ENCODE assay signal across 17 cellular contexts in genomic region chr4:162164881-162165528, GRCh38. TPM values are rescaled to one million over a fixed set of nuclear protein-coding genes. Genes with fewer than 3 reads are reported as not detected.
DNase-seq lines count a peak whose midpoint lies in the region; FAIRE-seq and TF ChIP-seq lines count a peak whose summit lies in the region.
"Had no signal": no experiment of that assay in that cellular context is flagged by ENCODE, and none has a peak within 500 bp of the region (broad histone marks: within the 10 kb centered on the region; RNA-seq: fewer than 3 reads in every experiment).

No MANE protein-coding gene starts in this region.

- no peak overlapping the region for H3K9ac ChIP-seq in keratinocyte (ENCODE audit: control insufficient read depth, extremely low read depth, insufficient read depth, low read length)
- H3K9ac ChIP-seq in skeletal muscle satellite cell (ENCODE audit: low read depth, low read length), result no peak overlapping the region

- H4K20me1 ChIP-seq in keratinocyte (ENCODE audit: control insufficient read depth, extremely low read depth, insufficient read depth, low read length), result no peaks in the 10 kb centered on the region

- no peaks in the 10 kb centered on the region for H3K9me3 ChIP-seq in keratinocyte (ENCODE audit: control insufficient read depth, low read depth, low read length)
- H3K9me3 ChIP-seq in skeletal muscle satellite cell (replicated peaks; ENCODE audit: low read length), result no peaks in the 10 kb centered on the region
- H3K9me3 ChIP-seq: left lung had no signal

- H3K36me3 ChIP-seq in brain microvascular endothelial cell (replicated peaks), result no peaks in the 10 kb centered on the region
- H3K36me3 ChIP-seq in keratinocyte (ENCODE audit: control insufficient read depth in 2 of 2, extremely low read depth in 1 of 2, insufficient read depth in 2 of 2, low read length in 2 of 2), result no peaks in the 10 kb centered on the region
- H3K36me3 ChIP-seq in skeletal muscle satellite cell (ENCODE audit: insufficient read depth, low read length), result no peaks in the 10 kb centered on the region
- H3K36me3 ChIP-seq: left lung had no signal

- dilution Hi-C loops in keratinocyte (cut with MboI; ENCODE audit: extremely low pct_ligation_motif_present, low sequenced_read_pairs), result no loop called here

- H3K4me3 ChIP-seq in brain microvascular endothelial cell (ENCODE audit: low read depth, low read length), result peak overlapping the region; percentile 72
- no peak overlapping the region for H3K4me3 ChIP-seq in keratinocyte (ENCODE audit: control insufficient read depth in 2 of 3, extremely low read depth in 1 of 3, insufficient read depth in 2 of 3, low read depth in 1 of 3, low read length in 3 of 3)
- peak overlapping the region; percentile 74 for H3K4me3 ChIP-seq in skeletal muscle satellite cell (ENCODE audit: low read length)

- H3K27ac ChIP-seq in brain microvascular endothelial cell (no peak overlapping the region), keratinocyte (ENCODE audit: control insufficient read depth, insufficient read depth, low read length) (no peak overlapping the region)
- H3K27ac ChIP-seq: left lung had no signal

- peak overlapping the region; percentile 37 for H3K4me2 ChIP-seq in keratinocyte (ENCODE audit: control insufficient read depth, extremely low read depth, insufficient read depth, low read depth, low read length)
- peak overlapping the region; percentile 90 for H3K4me2 ChIP-seq in skeletal muscle satellite cell (ENCODE audit: low read length)

- TF ChIP-seq CTCF in brain microvascular endothelial cell (IDR thresholded peaks at IDR 0.05; ENCODE audit: low read depth, low read length, missing control alignments) (no peak), keratinocyte (optimal IDR thresholded peaks at IDR 0.05 in 1 of 3, IDR thresholded peaks at IDR 0.05 in 1 of 3, conservative IDR thresholded peaks at IDR 0.05 in 1 of 3; ENCODE audit: extremely low read depth in 1 of 3, insufficient read depth in 2 of 3, low read length in 3 of 3) (no peak)

- no peaks in the 10 kb centered on the region for H3K27me3 ChIP-seq in brain microvascular endothelial cell (replicated peaks)
- H3K27me3 ChIP-seq in keratinocyte (ENCODE audit: control insufficient read depth, extremely low read depth, insufficient read depth, low read length), result peaks cover 3% of the 10 kb centered on the region
- H3K27me3 ChIP-seq in skeletal muscle satellite cell (ENCODE audit: control insufficient read depth, insufficient read depth, low read length), result peaks cover 3% of the 10 kb centered on the region

- no peak for FAIRE-seq in keratinocyte (lab: Jason Lieb, UNC)
- FAIRE-seq: A204.1, endometrium, GM19239 had no signal

- DNase-seq in NCI-H82 (lab: John Stamatoyannopoulos, UW) (peak; percentile 7), NCI-H82 treated with DMSO at 0.1 percent for 48 hours (lab: John Stamatoyannopoulos, UW; ENCODE audit: unreplicated experiment) (no peak), brain microvascular endothelial cell (no peak), keratinocyte (ENCODE audit: low read depth, low spot score) (no peak), T-helper 2 cell (no peak), NCI-H2196 treated with DMSO at 0.1 percent for 48 hours (lab: John Stamatoyannopoulos, UW; ENCODE audit: unreplicated experiment) (no peak), GM19240 (ENCODE audit: insufficient read length, low spot score) (no peak)
- DNase-seq: activated CD4-positive, CD25-positive, alpha-beta regulatory T cell treated with anti-CD3 and anti-CD28 coated beads, Interleukin-2, amount 50 U/mL, for 72 hours; amniotic stem cell; KG1; left lung; NCI-H1694; stimulated activated CD4-positive, alpha-beta T cell treated with anti-CD3 and anti-CD28 coated beads, Interleukin-12 subunit alpha, Interleukin-12 subunit beta, amount 100 ng/mL, for 4 hours had no signal

- H3K9me1 ChIP-seq in keratinocyte (ENCODE audit: control insufficient read depth, extremely low read depth, insufficient read depth, low read length), result no peaks in the 10 kb centered on the region

- no peak overlapping the region for H2AFZ ChIP-seq in keratinocyte (ENCODE audit: control insufficient read depth, low read length)

- in situ Hi-C loops in brain microvascular endothelial cell (cut with HindIII; ENCODE audit: low pct_ligation_motif_present, low sequenced_read_pairs), result loop anchor here (25.0 kb wide), 1 partner anchor 603 kb away; no protein-coding TSS in a partner anchor

- H3K4me1 ChIP-seq in keratinocyte (ENCODE audit: control insufficient read depth, extremely low read depth, insufficient read depth, low read length) (no peaks in the 10 kb centered on the region), skeletal muscle satellite cell (ENCODE audit: control insufficient read depth, insufficient read depth, low read length) (peaks cover 18% of the 10 kb centered on the region)

- no peaks in the 10 kb centered on the region for H3K79me2 ChIP-seq in keratinocyte (ENCODE audit: control insufficient read depth, insufficient read depth, low read length)

RNA-seq across cellular contexts. Expression of gene FSTL5, which starts 1.2 kb away (rescaled TPM):
- polyA plus RNA-seq in keratinocyte, result not detected in 3 replicates
- polyA plus RNA-seq in keratinocyte (2011; ENCODE audit: low read depth), result not detected
- not detected in 2 replicates for polyA plus RNA-seq in keratinocyte (2011; cell fraction: cytosol; rRNA removed)
- polyA plus RNA-seq in keratinocyte (2011; cell fraction: nucleus; rRNA removed), result not detected in 2 replicates
- polyA plus RNA-seq in keratinocyte (2012; ENCODE audit: low replicate concordance), result not detected in 2 replicates
- polyA minus RNA-seq in keratinocyte, result not detected in 3 replicates
- polyA minus RNA-seq in keratinocyte (2011; cell fraction: cytosol; rRNA and poly(A)+ RNA removed), result not detected
- not detected in 2 replicates for polyA minus RNA-seq in keratinocyte (2011; cell fraction: nucleus; rRNA and poly(A)+ RNA removed)
- not detected in 2 replicates for total RNA-seq in skeletal muscle satellite cell (2012; rRNA removed)
- total RNA-seq: left lung had no signal

Comparison
In these comparisons a context has a peak if more than half of its experiments do, and no peak if none do; other contexts are left out.
1. H3K4me3 ChIP-seq: peak in brain microvascular endothelial cell (single experiment) and skeletal muscle satellite cell (single experiment); none in keratinocyte (0 of 3).